Comparison of ENCODE assay signal across 18 cellular contexts in genomic region chr15:65991721-65992472, GRCh38.
DNase-seq lines count a peak whose midpoint lies in the region; ATAC-seq, FAIRE-seq and TF ChIP-seq lines count a peak whose summit lies in the region.
"Had no signal": no experiment of that assay in that cellular context is flagged by ENCODE, and none has a peak within 500 bp of the region (broad histone marks: within the 10 kb centered on the region; RNA-seq: fewer than 3 reads in every experiment).

No MANE protein-coding gene starts in this region.

- BruUV-seq in endothelial cell of umbilical vein (replicated peaks; lab: Mats Ljungman, UMichigan), result no TSS peak

- no peak overlapping the region for H3K4me3 ChIP-seq in endothelial cell of umbilical vein (replicated peaks in 1 of 3; ENCODE audit: insufficient read depth in 1 of 3, low read depth in 1 of 3, low read length in 3 of 3)
- H3K4me3 ChIP-seq in lower lobe of right lung, result no peak overlapping the region
- H3K4me3 ChIP-seq: BLaER1 treated with 17β-estradiol and CSF1 and Interleukin-3, amounts not matched to agents 10 nM and 100 nM had no signal

- ATAC-seq in lower lobe of right lung (no peak), GM21529 (IDR thresholded peaks at IDR 0.05; ENCODE audit: unreplicated experiment) (no peak), HG02678 (IDR thresholded peaks at IDR 0.05; ENCODE audit: unreplicated experiment) (no peak)

- DNase-seq in DMS79 treated with DMSO at 0.1 percent for 48 hours (lab: John Stamatoyannopoulos, UW) (peak; percentile 28), DMS79 (lab: John Stamatoyannopoulos, UW) (no peak), G401 (ENCODE audit: low spot score) (peak; percentile 50), NCI-H2029 (lab: John Stamatoyannopoulos, UW) (peak; percentile 42), endothelial cell of umbilical vein (ENCODE audit: low read depth, low spot score) (no peak), lower lobe of right lung (no peak)
- DNase-seq: CD4-positive, CD25-positive, alpha-beta regulatory T cell; DMS53; HCEC 1CT; HFFc6 had no signal

- TF ChIP-seq CTCF in endothelial cell of umbilical vein (IDR thresholded peaks at IDR 0.05; ENCODE audit: extremely low read depth in 1 of 2, insufficient read depth in 1 of 2, low read depth in 1 of 2, low read length in 2 of 2) (no peak), lower lobe of right lung (IDR thresholded peaks at IDR 0.05) (no peak)

- intact Hi-C loops in endothelial cell of umbilical vein (cut with micrococcal nuclease), result no loop called here
- intact Hi-C loops in lower lobe of right lung (cut with DNase I), result no loop called here

- TF ChIP-seq POLR2A in endothelial cell of umbilical vein (IDR thresholded peaks at IDR 0.05; ENCODE audit: low read depth, low read length), result no peak

- no peak overlapping the region for H2AFZ ChIP-seq in endothelial cell of umbilical vein (ENCODE audit: low read depth, low read length)

- H3K4me1 ChIP-seq in endothelial cell of umbilical vein (ENCODE audit: control insufficient read depth, extremely low read depth, insufficient read depth, low read length) (no peaks in the 10 kb centered on the region), lower lobe of right lung (no peaks in the 10 kb centered on the region)
- H3K4me1 ChIP-seq: BLaER1 treated with 17β-estradiol and CSF1 and Interleukin-3, amounts not matched to agents 10 nM and 100 nM had no signal

- H3K9me3 ChIP-seq in endothelial cell of umbilical vein (replicated peaks; ENCODE audit: control insufficient read depth, insufficient read depth, low read length) (no peaks in the 10 kb centered on the region), lower lobe of right lung (no peaks in the 10 kb centered on the region)
- H3K9me3 ChIP-seq: BLaER1 treated with 17β-estradiol and CSF1 and Interleukin-3, amounts not matched to agents 10 nM and 100 nM had no signal

- no peaks in the 10 kb centered on the region for H4K20me1 ChIP-seq in endothelial cell of umbilical vein (replicated peaks; ENCODE audit: control insufficient read depth, extremely low read depth, insufficient read depth, low read length)

- in situ Hi-C loops in G401 (cut with HindIII; ENCODE audit: low sequenced_read_pairs), result no loop called here

- no peak overlapping the region for H3K9ac ChIP-seq in endothelial cell of umbilical vein (replicated peaks; ENCODE audit: extremely low read depth, insufficient read depth, low read length)
- H3K9ac ChIP-seq: BLaER1 treated with 17β-estradiol and CSF1 and Interleukin-3, amounts not matched to agents 10 nM and 100 nM had no signal

- FAIRE-seq in endothelial cell of umbilical vein (lab: Jason Lieb, UNC), result no peak
- FAIRE-seq: G401.6, GM12892, H1 had no signal

- CTCF ChIA-PET in endothelial cell of umbilical vein (lab: Charles Lee), result no interaction called here

- H3K27me3 ChIP-seq in endothelial cell of umbilical vein (ENCODE audit: control insufficient read depth in 2 of 2, insufficient read depth in 2 of 2, low read length in 2 of 2), result peaks cover 12 to 17% of the 10 kb centered on the region in 2 experiments
- peaks cover 23% of the 10 kb centered on the region for H3K27me3 ChIP-seq in lower lobe of right lung (ENCODE audit: low read depth)
- H3K27me3 ChIP-seq: BLaER1 treated with 17β-estradiol and CSF1 and Interleukin-3, amounts not matched to agents 10 nM and 100 nM had no signal

- H3K36me3 ChIP-seq in endothelial cell of umbilical vein (ENCODE audit: control insufficient read depth in 2 of 2, extremely low read depth in 1 of 2, insufficient read depth in 2 of 2, low read length in 2 of 2), result no peaks in the 10 kb centered on the region
- no peaks in the 10 kb centered on the region for H3K36me3 ChIP-seq in lower lobe of right lung
- H3K36me3 ChIP-seq: BLaER1 treated with 17β-estradiol and CSF1 and Interleukin-3, amounts not matched to agents 10 nM and 100 nM had no signal

- no peak overlapping the region for H3K4me2 ChIP-seq in endothelial cell of umbilical vein (ENCODE audit: insufficient read depth, low read length)
- H3K4me2 ChIP-seq: BLaER1 treated with 17β-estradiol and CSF1 and Interleukin-3, amounts not matched to agents 10 nM and 100 nM had no signal

- no peaks in the 10 kb centered on the region for H3K79me2 ChIP-seq in endothelial cell of umbilical vein (ENCODE audit: control insufficient read depth, insufficient read depth, low read length)

- dilution Hi-C loops in endothelial cell of umbilical vein (cut with MboI; ENCODE audit: extremely low pct_ligation_motif_present, low sequenced_read_pairs), result no loop called here

- H3K27ac ChIP-seq in endothelial cell of umbilical vein (ENCODE audit: insufficient read depth, low read depth, low read length) (no peak overlapping the region), lower lobe of right lung (no peak overlapping the region)
- H3K27ac ChIP-seq: 22Rv1; BLaER1 treated with 17β-estradiol and CSF1 and Interleukin-3, amounts not matched to agents 10 nM and 100 nM; HL-60 had no signal

- POLR2A ChIA-PET in endothelial cell of umbilical vein (lab: Charles Lee), result no interaction called here

- H3K9me1 ChIP-seq in endothelial cell of umbilical vein (replicated peaks; ENCODE audit: control insufficient read depth, extremely low read depth, insufficient read depth, low read length), result no peaks in the 10 kb centered on the region

TF ChIP-seq in endothelial cell of umbilical vein, 7 proteins besides CTCF, POLR2A, EP300 and RAD21:
- TF ChIP-seq POLR2AphosphoS5 (IDR thresholded peaks at IDR 0.05; ENCODE audit: insufficient read depth, low read depth, low read length) (no peak), EZH2 (IDR thresholded peaks at IDR 0.05; ENCODE audit: borderline replicate concordance, low read depth, low read length, severe bottlenecking) (peak; percentile 13)
TF ChIP-seq in endothelial cell of umbilical vein: peak in this region for 1.

Comparison
In these comparisons a context has a peak if more than half of its experiments do, and no peak if none do; other contexts are left out.
1. DNase-seq: peak in DMS79 treated with DMSO at 0.1 percent for 48 hours (single experiment), G401 (single experiment) and NCI-H2029 (single experiment); none in DMS79 (single experiment), endothelial cell of umbilical vein (single experiment) and lower lobe of right lung (single experiment).